ENCODE assay signal across 1 cellular context in the genomic region with DNA sequence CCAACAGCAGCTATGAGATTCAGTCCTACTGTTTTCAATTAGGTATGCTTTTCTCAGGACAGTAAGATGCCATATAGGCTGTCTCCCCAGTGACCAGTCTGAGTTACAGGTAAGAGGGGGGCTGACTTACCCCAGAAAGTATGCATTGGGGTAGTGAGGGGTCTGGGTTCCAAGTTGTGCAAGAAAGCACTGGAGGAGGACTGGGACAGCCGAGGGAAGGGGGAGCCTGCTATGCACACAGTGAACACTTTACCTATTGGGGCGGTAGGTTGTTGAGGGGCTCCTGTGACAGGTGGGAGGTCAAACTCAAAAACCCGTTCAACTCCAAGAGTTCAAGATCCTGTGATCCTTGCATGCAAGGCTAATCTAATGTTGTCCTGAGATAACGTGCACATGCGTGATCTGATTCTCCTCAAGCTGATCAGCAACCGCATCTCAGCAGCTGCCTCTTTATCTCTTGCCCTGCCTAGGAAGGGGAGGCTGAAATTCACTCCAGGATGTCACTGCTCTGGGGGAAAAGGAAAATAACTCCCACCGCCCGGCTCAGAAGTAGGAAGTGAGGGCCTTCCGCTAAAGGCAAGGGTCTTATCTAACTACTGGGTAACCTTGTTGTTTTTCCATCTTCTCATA.
TF ChIP-seq lines count a peak whose summit lies in the region.

No MANE protein-coding gene starts in this region.

TF ChIP-seq in K562, 482 proteins besides CTCF, POLR2A, EP300 and RAD21 (continued from another document and continues in another):
- TF ChIP-seq, protein P1, sequence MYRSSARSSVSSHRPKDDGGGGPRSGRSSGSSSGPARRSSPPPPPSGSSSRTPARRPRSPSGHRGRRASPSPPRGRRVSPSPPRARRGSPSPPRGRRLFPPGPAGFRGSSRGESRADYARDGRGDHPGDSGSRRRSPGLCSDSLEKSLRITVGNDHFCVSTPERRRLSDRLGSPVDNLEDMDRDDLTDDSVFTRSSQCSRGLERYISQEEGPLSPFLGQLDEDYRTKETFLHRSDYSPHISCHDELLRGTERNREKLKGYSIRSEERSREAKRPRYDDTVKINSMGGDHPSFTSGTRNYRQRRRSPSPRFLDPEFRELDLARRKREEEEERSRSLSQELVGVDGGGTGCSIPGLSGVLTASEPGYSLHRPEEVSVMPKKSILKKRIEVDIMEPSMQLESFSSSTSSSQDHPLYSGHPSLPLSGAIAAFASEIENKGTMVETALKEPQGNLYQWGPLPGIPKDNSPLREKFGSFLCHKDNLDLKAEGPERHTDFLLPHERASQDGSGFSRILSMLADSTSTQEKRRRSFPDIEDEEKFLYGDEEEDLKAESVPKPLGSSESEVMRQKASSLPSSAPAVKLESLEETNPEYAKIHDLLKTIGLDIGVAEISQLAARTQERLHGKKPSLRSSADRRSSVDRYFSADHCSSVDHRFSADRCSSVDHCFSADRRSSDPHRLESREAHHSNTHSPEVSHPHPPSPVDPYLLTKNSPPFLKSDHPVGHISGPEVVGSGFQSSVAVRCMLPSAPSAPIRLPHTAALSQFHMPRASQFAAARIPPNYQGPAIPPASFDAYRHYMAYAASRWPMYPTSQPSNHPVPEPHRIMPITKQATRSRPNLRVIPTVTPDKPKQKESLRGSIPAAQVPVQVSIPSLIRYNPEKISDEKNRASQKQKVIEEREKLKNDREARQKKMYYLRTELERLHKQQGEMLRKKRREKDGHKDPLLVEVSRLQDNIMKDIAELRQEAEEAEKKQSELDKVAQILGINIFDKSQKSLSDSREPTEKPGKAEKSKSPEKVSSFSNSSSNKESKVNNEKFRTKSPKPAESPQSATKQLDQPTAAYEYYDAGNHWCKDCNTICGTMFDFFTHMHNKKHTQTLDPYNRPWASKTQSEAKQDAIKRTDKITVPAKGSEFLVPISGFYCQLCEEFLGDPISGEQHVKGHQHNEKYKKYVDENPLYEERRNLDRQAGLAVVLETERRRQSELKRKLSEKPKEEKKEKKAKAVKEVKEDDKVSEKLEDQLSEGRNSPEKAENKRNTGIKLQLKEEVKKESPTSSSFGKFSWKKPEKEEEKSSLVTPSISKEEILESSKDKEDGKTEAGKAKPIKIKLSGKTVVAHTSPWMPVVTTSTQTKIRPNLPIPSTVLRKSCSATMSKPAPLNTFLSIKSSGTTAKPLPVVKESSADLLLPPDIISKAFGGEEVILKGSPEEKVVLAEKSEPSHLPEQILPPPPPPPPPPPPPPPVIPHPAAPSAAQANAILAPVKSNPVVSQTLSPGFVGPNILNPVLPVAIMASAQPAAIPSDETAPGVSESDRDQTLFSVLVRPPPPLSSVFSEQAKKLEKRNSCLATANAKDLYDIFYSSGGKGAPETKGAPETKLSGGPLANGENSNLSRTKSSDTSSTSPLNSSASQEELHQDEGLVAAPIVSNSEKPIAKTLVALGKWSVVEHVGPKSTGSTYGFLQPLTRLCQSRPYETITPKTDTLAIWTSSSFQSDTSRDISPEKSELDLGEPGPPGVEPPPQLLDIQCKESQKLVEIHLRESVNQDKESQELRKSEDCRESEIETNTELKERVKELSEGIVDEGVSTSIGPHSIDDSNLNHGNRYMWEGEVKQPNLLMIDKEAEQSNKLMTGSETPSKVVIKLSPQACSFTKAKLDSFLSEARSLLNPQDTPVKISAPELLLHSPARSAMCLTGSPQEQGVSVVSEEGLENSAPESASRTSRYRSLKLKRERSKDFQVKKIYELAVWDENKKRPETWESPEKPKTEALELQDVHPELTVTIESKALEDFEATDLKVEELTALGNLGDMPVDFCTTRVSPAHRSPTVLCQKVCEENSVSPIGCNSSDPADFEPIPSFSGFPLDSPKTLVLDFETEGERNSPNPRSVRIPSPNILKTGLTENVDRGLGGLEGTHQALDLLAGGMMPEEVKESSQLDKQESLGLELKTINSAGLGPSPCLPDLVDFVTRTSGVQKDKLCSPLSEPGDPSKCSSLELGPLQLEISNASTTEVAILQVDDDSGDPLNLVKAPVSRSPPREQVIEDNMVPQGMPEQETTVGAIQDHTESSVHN (IDR thresholded peaks at IDR 0.05; ENCODE audit: borderline replicate concordance in 1 of 2, low read depth in 1 of 2): no peak
- TF ChIP-seq ZFPM2 (CRISPR knock-in tag; IDR thresholded peaks at IDR 0.05) (no peak), SNAPC5 (CRISPR knock-in tag; IDR thresholded peaks at IDR 0.05) (no peak), FOXP1 (CRISPR knock-in tag; IDR thresholded peaks at IDR 0.05) (no peak), MGA (IDR thresholded peaks at IDR 0.05) (no peak), HDAC1 (IDR thresholded peaks at IDR 0.05) (peak in 1 of 2 experiments; percentile 15; a peak in 1 of 4 replicates), HMG20B (CRISPR knock-in tag; IDR thresholded peaks at IDR 0.05) (no peak), POLR2H (tag; IDR thresholded peaks at IDR 0.05; ENCODE audit: low read depth) (no peak), ATF7 (IDR thresholded peaks at IDR 0.05) (0 out of 2 replicates have a peak, but pooled peaks have one; percentile 23), SIN3A (IDR thresholded peaks at IDR 0.05; ENCODE audit: borderline replicate concordance in 2 of 2, control insufficient read depth in 1 of 2, low read depth in 2 of 2, low read length in 2 of 2) (no peak), ZNF511 (CRISPR knock-in tag; IDR thresholded peaks at IDR 0.05) (no peak), HEY1 (CRISPR knock-in tag; IDR thresholded peaks at IDR 0.05; ENCODE audit: borderline replicate concordance) (no peak), MAFK (IDR thresholded peaks at IDR 0.05; ENCODE audit: low read length) (no peak), SP2 (IDR thresholded peaks at IDR 0.05; ENCODE audit: extremely low read depth, low read depth, low read length, poor library complexity, severe bottlenecking) (no peak), TRIM24 (IDR thresholded peaks at IDR 0.05) (no peak), CBFA2T3 (IDR thresholded peaks at IDR 0.05) (peak; percentile 54)
- TF ChIP-seq, protein P2, sequence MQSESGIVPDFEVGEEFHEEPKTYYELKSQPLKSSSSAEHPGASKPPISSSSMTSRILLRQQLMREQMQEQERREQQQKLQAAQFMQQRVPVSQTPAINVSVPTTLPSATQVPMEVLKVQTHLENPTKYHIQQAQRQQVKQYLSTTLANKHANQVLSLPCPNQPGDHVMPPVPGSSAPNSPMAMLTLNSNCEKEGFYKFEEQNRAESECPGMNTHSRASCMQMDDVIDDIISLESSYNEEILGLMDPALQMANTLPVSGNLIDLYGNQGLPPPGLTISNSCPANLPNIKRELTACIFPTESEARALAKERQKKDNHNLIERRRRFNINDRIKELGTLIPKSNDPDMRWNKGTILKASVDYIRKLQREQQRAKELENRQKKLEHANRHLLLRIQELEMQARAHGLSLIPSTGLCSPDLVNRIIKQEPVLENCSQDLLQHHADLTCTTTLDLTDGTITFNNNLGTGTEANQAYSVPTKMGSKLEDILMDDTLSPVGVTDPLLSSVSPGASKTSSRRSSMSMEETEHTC (IDR thresholded peaks at IDR 0.05): no peak
- TF ChIP-seq, protein P3, sequence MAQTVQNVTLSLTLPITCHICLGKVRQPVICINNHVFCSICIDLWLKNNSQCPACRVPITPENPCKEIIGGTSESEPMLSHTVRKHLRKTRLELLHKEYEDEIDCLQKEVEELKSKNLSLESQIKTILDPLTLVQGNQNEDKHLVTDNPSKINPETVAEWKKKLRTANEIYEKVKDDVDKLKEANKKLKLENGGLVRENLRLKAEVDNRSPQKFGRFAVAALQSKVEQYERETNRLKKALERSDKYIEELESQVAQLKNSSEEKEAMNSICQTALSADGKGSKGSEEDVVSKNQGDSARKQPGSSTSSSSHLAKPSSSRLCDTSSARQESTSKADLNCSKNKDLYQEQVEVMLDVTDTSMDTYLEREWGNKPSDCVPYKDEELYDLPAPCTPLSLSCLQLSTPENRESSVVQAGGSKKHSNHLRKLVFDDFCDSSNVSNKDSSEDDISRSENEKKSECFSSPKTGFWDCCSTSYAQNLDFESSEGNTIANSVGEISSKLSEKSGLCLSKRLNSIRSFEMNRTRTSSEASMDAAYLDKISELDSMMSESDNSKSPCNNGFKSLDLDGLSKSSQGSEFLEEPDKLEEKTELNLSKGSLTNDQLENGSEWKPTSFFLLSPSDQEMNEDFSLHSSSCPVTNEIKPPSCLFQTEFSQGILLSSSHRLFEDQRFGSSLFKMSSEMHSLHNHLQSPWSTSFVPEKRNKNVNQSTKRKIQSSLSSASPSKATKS (CRISPR knock-in tag; IDR thresholded peaks at IDR 0.05): no peak
- TF ChIP-seq, protein P4, sequence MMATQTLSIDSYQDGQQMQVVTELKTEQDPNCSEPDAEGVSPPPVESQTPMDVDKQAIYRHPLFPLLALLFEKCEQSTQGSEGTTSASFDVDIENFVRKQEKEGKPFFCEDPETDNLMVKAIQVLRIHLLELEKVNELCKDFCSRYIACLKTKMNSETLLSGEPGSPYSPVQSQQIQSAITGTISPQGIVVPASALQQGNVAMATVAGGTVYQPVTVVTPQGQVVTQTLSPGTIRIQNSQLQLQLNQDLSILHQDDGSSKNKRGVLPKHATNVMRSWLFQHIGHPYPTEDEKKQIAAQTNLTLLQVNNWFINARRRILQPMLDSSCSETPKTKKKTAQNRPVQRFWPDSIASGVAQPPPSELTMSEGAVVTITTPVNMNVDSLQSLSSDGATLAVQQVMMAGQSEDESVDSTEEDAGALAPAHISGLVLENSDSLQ (IDR thresholded peaks at IDR 0.05): no peak
- TF ChIP-seq, protein P5, sequence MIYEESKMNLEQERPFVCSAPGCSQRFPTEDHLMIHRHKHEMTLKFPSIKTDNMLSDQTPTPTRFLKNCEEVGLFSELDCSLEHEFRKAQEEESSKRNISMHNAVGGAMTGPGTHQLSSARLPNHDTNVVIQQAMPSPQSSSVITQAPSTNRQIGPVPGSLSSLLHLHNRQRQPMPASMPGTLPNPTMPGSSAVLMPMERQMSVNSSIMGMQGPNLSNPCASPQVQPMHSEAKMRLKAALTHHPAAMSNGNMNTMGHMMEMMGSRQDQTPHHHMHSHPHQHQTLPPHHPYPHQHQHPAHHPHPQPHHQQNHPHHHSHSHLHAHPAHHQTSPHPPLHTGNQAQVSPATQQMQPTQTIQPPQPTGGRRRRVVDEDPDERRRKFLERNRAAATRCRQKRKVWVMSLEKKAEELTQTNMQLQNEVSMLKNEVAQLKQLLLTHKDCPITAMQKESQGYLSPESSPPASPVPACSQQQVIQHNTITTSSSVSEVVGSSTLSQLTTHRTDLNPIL (CRISPR knock-in tag; IDR thresholded peaks at IDR 0.05): no peak
